In genomic region chr6:86934365-86934764, GRCh38 we compare ENCODE assay signal across 17 cellular contexts. TPM values are rescaled to one million over a fixed set of nuclear protein-coding genes. Genes with fewer than 3 reads are reported as not detected.
DNase-seq lines count a peak whose midpoint lies in the region; ATAC-seq and TF ChIP-seq lines count a peak whose summit lies in the region.
"Had no signal": no experiment of that assay in that cellular context is flagged by ENCODE, and none has a peak within 500 bp of the region (broad histone marks: within the 10 kb centered on the region; RNA-seq: fewer than 3 reads in every experiment).

No MANE protein-coding gene starts in this region.

- no peaks in the 10 kb centered on the region for H4K20me1 ChIP-seq in DOHH2 (ENCODE audit: control insufficient read depth, insufficient read depth, low read depth, low read length)

- H3K79me1 ChIP-seq in mesenchymal stem cell (replicated peaks; ENCODE audit: low read length, poor library complexity, severe bottlenecking) = no peaks in the 10 kb centered on the region

- H4K8ac ChIP-seq in mesenchymal stem cell (ENCODE audit: low read length) = no peak overlapping the region

- H3K27me3 ChIP-seq in DOHH2 (ENCODE audit: control insufficient read depth, low read length) = no peaks in the 10 kb centered on the region
- H3K27me3 ChIP-seq in mesenchymal stem cell (ENCODE audit: control insufficient read depth in 1 of 2, insufficient read depth in 1 of 2, low read length in 2 of 2) = peaks cover 35 to 38% of the 10 kb centered on the region in 2 experiments
- peaks cover 5 to 48% (median 31%) of the 10 kb centered on the region in 7 donors for H3K27me3 ChIP-seq in heart right ventricle

- no peak overlapping the region for H2BK15ac ChIP-seq in mesenchymal stem cell (ENCODE audit: low read depth, poor library complexity, severe bottlenecking)

- no peak overlapping the region for H3K4ac ChIP-seq in mesenchymal stem cell (ENCODE audit: low read depth in 1 of 2, low read length in 2 of 2)

- H3K79me2 ChIP-seq in DOHH2 (ENCODE audit: control insufficient read depth, low read length) = no peaks in the 10 kb centered on the region

- no peak overlapping the region for H2AK5ac ChIP-seq in mesenchymal stem cell (ENCODE audit: low read length, severe bottlenecking)

- no peaks in the 10 kb centered on the region for H3K36me3 ChIP-seq in DOHH2 (ENCODE audit: control insufficient read depth, low read length)
- H3K36me3 ChIP-seq in mesenchymal stem cell (ENCODE audit: control insufficient read depth in 1 of 2, insufficient read depth in 2 of 2, low read depth in 1 of 2, low read length in 2 of 2) = no peaks in the 10 kb centered on the region
- H3K36me3 ChIP-seq in heart right ventricle = no peaks in the 10 kb centered on the region

- H3K9me2 ChIP-seq in DOHH2 (replicated peaks; ENCODE audit: control insufficient read depth, low read length) = no peaks in the 10 kb centered on the region

- H3K4me1 ChIP-seq in DOHH2 (ENCODE audit: control insufficient read depth, low read length) = peaks cover 15% of the 10 kb centered on the region
- peaks cover 10% of the 10 kb centered on the region for H3K4me1 ChIP-seq in mesenchymal stem cell (ENCODE audit: control insufficient read depth, insufficient read depth, low read depth, low read length)
- H3K4me1 ChIP-seq in heart right ventricle = peaks cover 0 to 7% (median 0%) of the 10 kb centered on the region in 9 donors

- TF ChIP-seq CTCF in DOHH2 (IDR thresholded peaks at IDR 0.05; ENCODE audit: low read depth, low read length, poor library complexity, severe bottlenecking) (no peak), heart right ventricle (IDR thresholded peaks at IDR 0.05) (no peak)

- no peak overlapping the region for H2BK5ac ChIP-seq in mesenchymal stem cell (ENCODE audit: low read depth, low read length, poor library complexity, severe bottlenecking)

- no peaks in the 10 kb centered on the region for H3F3A ChIP-seq in DOHH2 (ENCODE audit: control insufficient read depth, insufficient read depth)

- H3K14ac ChIP-seq in mesenchymal stem cell (ENCODE audit: low read length in 2 of 2) = no peak overlapping the region

- intact Hi-C loops in heart right ventricle (cut with DNase I) = loop anchor here in 1 of 10 donors (5.0 kb wide), 1 partner anchor 1177 kb away; no protein-coding TSS in a partner anchor

- H3K18ac ChIP-seq in mesenchymal stem cell (ENCODE audit: low read depth in 1 of 2, low read length in 2 of 2) = no peak overlapping the region

- no peak overlapping the region for H2BK12ac ChIP-seq in mesenchymal stem cell (ENCODE audit: low read length in 2 of 2)

- ATAC-seq in GM18868 (IDR thresholded peaks at IDR 0.05; ENCODE audit: unreplicated experiment) (peak; percentile 68), HG02610 (IDR thresholded peaks at IDR 0.05; ENCODE audit: unreplicated experiment) (peak; percentile 60), HG03469 (IDR thresholded peaks at IDR 0.05; ENCODE audit: unreplicated experiment) (peak; percentile 57), GM19455 (IDR thresholded peaks at IDR 0.05; ENCODE audit: unreplicated experiment) (no peak), heart right ventricle (no peak)
- ATAC-seq: GM23338 had no signal

- no peak overlapping the region for H2BK120ac ChIP-seq in mesenchymal stem cell (ENCODE audit: low read depth, low read length)

- H2AFZ ChIP-seq in mesenchymal stem cell (ENCODE audit: low read depth, low read length) = no peak overlapping the region
- H2AFZ ChIP-seq: GM23338 had no signal

- no peak overlapping the region for H3K9ac ChIP-seq in mesenchymal stem cell (ENCODE audit: low read length)

- H3K9me3 ChIP-seq in DOHH2 (ENCODE audit: control insufficient read depth, insufficient read depth, low read length) (no peaks in the 10 kb centered on the region), mesenchymal stem cell (ENCODE audit: control insufficient read depth, low read length) (no peaks in the 10 kb centered on the region), heart right ventricle (no peaks in the 10 kb centered on the region)

- no peak overlapping the region for H3K4me3 ChIP-seq in DOHH2 (ENCODE audit: low read length)
- no peak overlapping the region for H3K4me3 ChIP-seq in mesenchymal stem cell (ENCODE audit: insufficient read depth in 1 of 2, low read depth in 1 of 2, low read length in 2 of 2)
- no peak overlapping the region for H3K4me3 ChIP-seq in heart right ventricle
- H3K4me3 ChIP-seq: GM23338 had no signal

- H3K4me2 ChIP-seq in DOHH2 (ENCODE audit: low read length) = peak overlapping the region; percentile 23; the same call in 1 of the 2 replicates
- H3K4me2 ChIP-seq in mesenchymal stem cell (ENCODE audit: low read length, poor library complexity, severe bottlenecking) = no peak overlapping the region
- H3K4me2 ChIP-seq: GM23338 had no signal

- no peak for DNase-seq in mesenchymal stem cell
- no peak for DNase-seq in heart right ventricle
- DNase-seq in NCI-H1105 (lab: John Stamatoyannopoulos, UW) = no peak
- DNase-seq: ACHN; CD4-positive, alpha-beta memory T cell; DMS79; EL; H7 had no signal

- WGBS in mesenchymal stem cell = 80% methylated on average over 1 of the region's 1 CpG
- WGBS in heart right ventricle, 2 donors = 72 to 73% methylated on average over 1 of the region's 1 CpG

- H3K23ac ChIP-seq in mesenchymal stem cell (ENCODE audit: low read length in 2 of 2) = no peak overlapping the region

- no peak overlapping the region for H4K91ac ChIP-seq in mesenchymal stem cell (ENCODE audit: low read length)

- no peak overlapping the region for H3K27ac ChIP-seq in DOHH2 (ENCODE audit: low read depth, low read length)
- H3K27ac ChIP-seq in mesenchymal stem cell (ENCODE audit: low read length, poor library complexity, severe bottlenecking) = no peak overlapping the region
- H3K27ac ChIP-seq in heart right ventricle = no peak overlapping the region
- H3K27ac ChIP-seq: C4-2B, HL-60 had no signal

RNA-seq across cellular contexts. Expression of gene HTR1E, which starts 3.0 kb away (rescaled TPM):
- not detected for polyA plus RNA-seq in mesenchymal stem cell (2013, experiment 1 of 2)
- not detected for polyA plus RNA-seq in mesenchymal stem cell (2013, experiment 2 of 2)
- not detected for total RNA-seq in heart right ventricle
- not detected for polyA plus RNA-seq in heart right ventricle
- total RNA-seq: A172; CD4-positive, alpha-beta memory T cell; GM23338 had no signal
- polyA plus RNA-seq: CD4-positive, alpha-beta memory T cell; GM23338 had no signal

Comparison
In these comparisons a context has a peak if more than half of its experiments do, and no peak if none do; other contexts are left out.
1. ATAC-seq: peak in GM18868 (single experiment), HG02610 (single experiment) and HG03469 (single experiment); none in GM19455 (single experiment) and heart right ventricle (0 of 8).